ENCODE assay signal across 10 cellular contexts in the genomic region with DNA sequence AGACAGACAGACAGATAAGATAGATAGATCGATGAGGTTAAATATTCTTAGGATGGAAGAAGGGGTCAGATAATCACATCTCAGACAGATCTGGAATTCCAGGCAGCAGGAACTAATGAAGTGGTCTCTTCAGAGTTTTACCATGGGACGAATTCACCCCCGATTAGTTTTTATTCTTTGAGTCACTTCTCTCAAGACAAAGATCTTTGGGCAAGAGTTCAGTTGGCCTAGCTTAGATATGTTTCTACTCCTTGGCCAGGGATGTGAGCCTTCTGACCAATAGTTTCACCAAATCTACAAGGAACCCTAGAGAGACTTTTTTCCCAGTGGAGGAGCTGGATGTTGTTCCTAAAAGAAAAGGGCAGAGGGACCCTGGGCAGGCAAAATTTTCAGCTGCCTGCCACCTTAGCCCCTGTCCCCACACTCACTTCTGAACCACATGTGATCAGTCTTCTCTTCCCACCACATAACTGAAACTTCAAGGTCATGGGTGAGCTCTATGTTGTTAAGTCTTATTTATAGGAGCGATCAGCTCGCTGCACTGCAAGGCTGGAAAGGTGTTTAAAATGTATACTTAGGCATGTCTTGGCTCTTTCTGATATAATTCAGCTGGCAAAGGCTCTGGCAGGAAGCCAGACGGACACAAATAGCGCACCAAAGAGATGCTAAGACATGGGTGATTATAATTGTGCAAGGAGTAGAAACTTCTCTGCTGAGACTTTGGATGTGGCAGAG.
A peak's percentile ranks its signal among the peaks of the same experiment; 100 is the strongest.
DNase-seq lines count a peak whose midpoint lies in the region; ATAC-seq, FAIRE-seq and TF ChIP-seq lines count a peak whose summit lies in the region.
"Had no signal": no experiment of that assay in that cellular context is flagged by ENCODE, and none has a peak within 500 bp of the region (broad histone marks: within the 10 kb centered on the region; RNA-seq: fewer than 3 reads in every experiment).

No MANE protein-coding gene starts in this region.

- no peak for TF ChIP-seq EP300 in stomach (IDR thresholded peaks at IDR 0.05)

- H3K27ac ChIP-seq in epithelial cell of prostate (peak overlapping the region; percentile 75), stomach (peak overlapping the region; percentile 4 to 72 (median 66))
- H3K27ac ChIP-seq: 22Rv1 had no signal

- intact Hi-C loops in stomach (cut with DNase I; ENCODE audit: low total_unique reads) = no loop called here

- peaks cover 8 to 41% (median 25%) of the 10 kb centered on the region in 4 donors for H3K4me1 ChIP-seq in stomach

- 35 to 47% (median 43%) methylated on average over 7 of the region's 7 CpGs for WGBS in stomach, 5 donors

- FAIRE-seq in HTR-8/SVneo (lab: Jason Lieb, UNC) = no peak

- H3K36me3 ChIP-seq in stomach = no peaks in the 10 kb centered on the region

- ATAC-seq in HG03354 (IDR thresholded peaks at IDR 0.05; ENCODE audit: poor library complexity, severe bottlenecking, unreplicated experiment) (peak; percentile 36), HG02642 (IDR thresholded peaks at IDR 0.05; ENCODE audit: poor library complexity, unreplicated experiment) (no peak), HG03159 (IDR thresholded peaks at IDR 0.05; ENCODE audit: unreplicated experiment) (no peak)

- DNase-seq in DMS 273 (lab: John Stamatoyannopoulos, UW; ENCODE audit: unreplicated experiment) (peak; percentile 19), DMS 273 treated with DMSO at 0.1 percent for 48 hours (lab: John Stamatoyannopoulos, UW) (no peak), epithelial cell of prostate (ENCODE audit: low read depth, low spot score) (no peak), stomach (peak; percentile 44), HTR-8/SVneo (ENCODE audit: insufficient read length, low spot score) (no peak)
- DNase-seq: NCI-H146 had no signal

- H3K27me3 ChIP-seq in stomach = no peaks in the 10 kb centered on the region

- no peak overlapping the region for H3K4me3 ChIP-seq in stomach

- no peaks in the 10 kb centered on the region for H3K9me3 ChIP-seq in stomach

- TF ChIP-seq POLR2A in stomach (IDR thresholded peaks at IDR 0.05) = no peak

- no peak for TF ChIP-seq CTCF in stomach (IDR thresholded peaks at IDR 0.05)

Comparison
In these comparisons a context has a peak if more than half of its experiments do, and no peak if none do; other contexts are left out.
1. DNase-seq: peak in DMS 273 (single experiment) and stomach (single experiment); none in DMS 273 treated with DMSO at 0.1 percent for 48 hours (single experiment), epithelial cell of prostate (single experiment) and HTR-8/SVneo (single experiment).